In the genomic region with DNA sequence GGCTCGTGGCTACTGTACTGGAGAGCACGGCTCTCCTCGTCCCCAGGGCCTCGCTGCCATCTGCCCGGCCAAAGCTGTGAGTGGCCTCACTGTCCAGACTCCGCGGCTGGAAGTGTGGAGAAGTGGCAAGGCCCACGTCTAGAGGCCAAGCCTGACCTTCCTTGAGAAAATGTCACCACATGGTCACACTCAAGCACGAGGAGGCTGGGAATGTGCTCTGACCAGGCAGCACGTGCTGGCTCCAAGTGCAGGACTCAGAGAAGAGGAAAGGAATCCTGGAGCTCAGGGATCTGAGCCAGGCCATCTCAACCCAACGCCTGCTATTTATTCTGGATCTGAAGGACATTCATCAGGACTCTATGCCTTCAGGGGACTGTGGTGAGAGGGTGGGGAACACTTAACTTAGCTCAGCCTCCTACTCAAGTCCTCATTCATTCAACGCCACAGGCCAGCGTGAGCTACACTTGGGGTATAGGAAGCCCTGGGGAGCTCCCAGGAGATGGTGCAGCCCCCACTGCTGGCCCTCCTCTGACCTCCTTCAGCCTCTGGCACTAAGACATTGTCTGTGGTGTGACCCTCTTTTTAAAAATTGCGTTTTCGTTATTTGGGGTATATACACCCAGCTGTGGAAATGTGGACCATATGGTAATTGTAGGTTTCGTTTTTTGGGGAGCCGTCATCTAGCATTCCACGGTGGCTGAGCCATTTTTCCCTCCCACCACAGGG, we compare ENCODE assay signal across 33 cellular contexts. TPM values are rescaled to one million over a fixed set of nuclear protein-coding genes. Genes with fewer than 3 reads are reported as not detected.
"Had no signal": no experiment of that assay in that cellular context is flagged by ENCODE, and none has a peak within 500 bp of the region (broad histone marks: within the 10 kb centered on the region; RNA-seq: fewer than 3 reads in every experiment).

No MANE protein-coding gene starts in this region.

- H3K4me3 ChIP-seq: colonic mucosa, heart right ventricle, lower lobe of right lung, ovary, psoas muscle, smooth muscle cell, stomach, tibial artery had no signal

- H3K36me3 ChIP-seq: colonic mucosa, heart right ventricle, lower lobe of right lung, ovary, stomach, tibial artery had no signal

- H3K27ac ChIP-seq: colonic mucosa, epithelial cell of prostate, heart right ventricle, lower lobe of right lung, ovary, psoas muscle, stomach, tibial artery had no signal

- ATAC-seq: esophagus mucosa; heart right ventricle; left ventricle myocardium superior; lower lobe of right lung; naive thymus-derived CD8-positive, alpha-beta T cell; psoas muscle; right cardiac atrium; stimulated activated effector memory CD8-positive, alpha-beta T cell treated with anti-CD3 and anti-CD28 coated beads, Interleukin-12 subunit alpha, Interleukin-12 subunit beta, amount 100 ng/mL, for 72 hours had no signal

- H3K9me3 ChIP-seq: colonic mucosa, heart right ventricle, lower lobe of right lung, ovary, psoas muscle, stomach, tibial artery had no signal

- H3K4me1 ChIP-seq: colonic mucosa, psoas muscle had no signal

- H3K27me3 ChIP-seq: colonic mucosa, ovary had no signal

- DNase-seq: colonic mucosa; effector CD8-positive, alpha-beta T cell; endodermal cell; foreskin fibroblast; glutamatergic neuron; heart right ventricle; hippocampal formation; immature natural killer cell; left ventricle myocardium superior; lower lobe of right lung; naive thymus-derived CD8-positive, alpha-beta T cell; nephron progenitor cell; occipital lobe; ovary; psoas muscle; right cardiac atrium; stimulated activated CD4-positive, alpha-beta T cell treated with anti-CD3 and anti-CD28 coated beads, Interleukin-12 subunit alpha, Interleukin-12 subunit beta, amount 100 ng/mL, for 4 hours; stimulated activated CD4-positive, alpha-beta T cell treated with anti-CD3 and anti-CD28 coated beads, Interleukin-1b, Interleukin-23, amount 100 ng/mL, for 48 hours; stimulated activated CD4-positive, alpha-beta T cell treated with anti-CD3 and anti-CD28 coated beads, Interleukin-4, amount 100 ng/mL, for 24 hours; stimulated activated naive CD4-positive, alpha-beta T cell treated with Interleukin-2 at 50 U/mL for 16 hours; stomach; tibial artery had no signal

RNA-seq across cellular contexts. Expression of gene EN2, which starts 29.0 kb away (rescaled TPM):
- total RNA-seq: colonic mucosa; endodermal cell; esophagus mucosa; left ventricle myocardium superior; lower lobe of right lung; naive thymus-derived CD8-positive, alpha-beta T cell; occipital lobe; smooth muscle cell; stomach; subcutaneous adipose tissue; temporal lobe; urinary bladder had no signal
- polyA plus RNA-seq: immature natural killer cell; naive thymus-derived CD8-positive, alpha-beta T cell; smooth muscle cell had no signal

RNA-seq across cellular contexts. Expression of gene CNPY1, which starts 59.4 kb away (rescaled TPM):
- total RNA-seq: chondrocyte; colonic mucosa; esophagus mucosa; heart right ventricle; left ventricle myocardium superior; lower lobe of right lung; mesenteric fat pad; naive thymus-derived CD8-positive, alpha-beta T cell; ovary; psoas muscle; renal cortical epithelial cell; right cardiac atrium; subcutaneous adipose tissue had no signal
- polyA plus RNA-seq: heart right ventricle; immature natural killer cell; keratinocyte; naive thymus-derived CD8-positive, alpha-beta T cell; psoas muscle; right cardiac atrium; smooth muscle cell; stomach; urinary bladder had no signal
